Comparison of ENCODE assay signal across 8 cellular contexts in the genomic region with DNA sequence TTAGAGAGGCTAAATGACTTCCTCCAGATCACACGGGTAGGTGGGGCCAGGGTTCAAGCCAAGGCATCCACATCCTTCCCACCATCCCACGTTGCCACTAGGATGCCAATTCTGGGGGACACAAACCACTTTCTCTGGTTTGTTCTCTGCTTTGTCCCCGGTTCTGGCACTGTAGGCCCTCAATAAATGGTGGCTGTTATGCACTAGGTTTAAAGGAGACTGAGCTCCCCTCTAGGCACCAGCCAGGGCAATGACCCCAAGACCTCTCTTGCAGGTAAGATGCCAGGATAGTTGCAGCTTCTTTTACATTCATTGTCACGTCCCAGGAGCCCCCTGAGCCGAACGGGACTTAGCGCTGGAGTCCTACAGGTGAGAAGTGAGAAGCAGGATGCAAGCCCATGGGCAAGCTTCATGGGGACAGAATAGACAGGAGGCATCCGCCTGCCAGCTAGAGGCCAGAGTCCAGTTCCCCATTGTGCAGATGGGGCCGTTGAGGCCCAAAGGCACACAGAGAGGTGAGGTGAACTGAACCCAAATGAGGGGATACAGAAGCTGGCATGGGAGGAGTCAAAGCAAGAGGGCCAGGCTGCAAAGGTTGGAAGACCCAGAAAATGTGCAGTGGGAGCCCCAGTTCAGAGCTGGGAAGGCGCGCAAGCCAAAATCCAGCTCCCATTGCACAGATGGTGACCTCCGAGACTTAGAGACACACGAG. TPM values are rescaled to one million over a fixed set of nuclear protein-coding genes. Genes with fewer than 3 reads are reported as not detected.
DNase-seq lines count a peak whose midpoint lies in the region; ATAC-seq and TF ChIP-seq lines count a peak whose summit lies in the region.

No MANE protein-coding gene starts in this region.

- TF ChIP-seq CTCF in C4-2B (conservative IDR thresholded peaks at IDR 0.05) (no peak), chondrocyte (IDR thresholded peaks at IDR 0.05) (no peak)

- H3K9me3 Mint-ChIP-seq in IgD-negative memory B cell: peaks cover 0 to 2% (median 1%) of the 10 kb centered on the region in 3 donors
- H3K9me3 Mint-ChIP-seq in chondrocyte (ENCODE audit: low read depth): no peaks in the 10 kb centered on the region
- peaks cover 0 to 9% (median 0%) of the 10 kb centered on the region in 9 donors for H3K9me3 Mint-ChIP-seq in naive thymus-derived CD8-positive, alpha-beta T cell

- POLR2A ChIA-PET in naive thymus-derived CD8-positive, alpha-beta T cell (lab: Charles Lee): interaction anchor here (0.7 to 2.6 kb wide), 18 partner anchors 8 to 393 kb away, joined by 3 to 50 read pairs (median 6); a partner anchor contains a TSS

- H3K27me3 Mint-ChIP-seq in IgD-negative memory B cell (no peaks in the 10 kb centered on the region), chondrocyte (ENCODE audit: low read depth) (no peaks in the 10 kb centered on the region)
- no peaks in the 10 kb centered on the region for H3K27me3 Mint-ChIP-seq in naive thymus-derived CD8-positive, alpha-beta T cell

- H3K36me3 Mint-ChIP-seq in IgD-negative memory B cell (peaks cover 5% of the 10 kb centered on the region), chondrocyte (ENCODE audit: low read depth) (no peaks in the 10 kb centered on the region)
- peaks cover 0 to 17% (median 0%) of the 10 kb centered on the region in 3 donors for H3K36me3 Mint-ChIP-seq in naive thymus-derived CD8-positive, alpha-beta T cell

- H3K27ac ChIP-seq in C4-2B: peak overlapping the region; percentile 74

- H3K4me3 Mint-ChIP-seq in IgD-negative memory B cell (peak overlapping the region; percentile 70 to 99 (median 96)), chondrocyte (ENCODE audit: unreplicated experiment) (peak overlapping the region; percentile 82)
- H3K4me3 Mint-ChIP-seq in naive thymus-derived CD8-positive, alpha-beta T cell: peak overlapping the region; percentile 70 to 97 (median 88)

- peaks cover 8 to 11% (median 9%) of the 10 kb centered on the region in 3 donors for H3K4me1 Mint-ChIP-seq in IgD-negative memory B cell
- peaks cover 10% of the 10 kb centered on the region for H3K4me1 Mint-ChIP-seq in chondrocyte (ENCODE audit: low read depth)
- H3K4me1 Mint-ChIP-seq in naive thymus-derived CD8-positive, alpha-beta T cell: peaks cover 16 to 40% (median 29%) of the 10 kb centered on the region in 4 donors

- ATAC-seq in naive thymus-derived CD8-positive, alpha-beta T cell: no peak
- no peak for ATAC-seq in GM21367 (IDR thresholded peaks at IDR 0.05; ENCODE audit: unreplicated experiment)

- DNase-seq in chondrocyte (ENCODE audit: low spot score): no peak
- DNase-seq in naive thymus-derived CD8-positive, alpha-beta T cell: peak in 2 of 10 donors; percentile 3 to 18
- no peak for DNase-seq in NCI-H2107 treated with DMSO at 0.1 percent for 48 hours (lab: John Stamatoyannopoulos, UW; ENCODE audit: unreplicated experiment)
- DNase-seq in H4 (ENCODE audit: low spot score): no peak
- no peak for DNase-seq in NCI-H2227 treated with DMSO at 0.1 percent for 48 hours (lab: John Stamatoyannopoulos, UW)

- H3K27ac Mint-ChIP-seq in IgD-negative memory B cell (peak overlapping the region in 2 of 3 donors; percentile 85 to 99), chondrocyte (ENCODE audit: unreplicated experiment) (peak overlapping the region; percentile 27)
- H3K27ac Mint-ChIP-seq in naive thymus-derived CD8-positive, alpha-beta T cell: peak overlapping the region; percentile 76 to 98 (median 93)

RNA-seq across cellular contexts. Expression of a gene that starts 0.7 kb away (rescaled TPM):
- polyA plus RNA-seq in IgD-negative memory B cell: 16.2 TPM
- total RNA-seq in chondrocyte: 4.9 to 6.7 TPM (median 6.4 TPM) in 3 replicates
- 10 to 100 TPM; 10.7 to 12.1 TPM for total RNA-seq in naive thymus-derived CD8-positive, alpha-beta T cell
- polyA plus RNA-seq in naive thymus-derived CD8-positive, alpha-beta T cell: 10 to 100 TPM in 2 of 3 donors, 1 to 10 TPM in 1; 8.9 to 16.1 (median 16.0) TPM
- 2.5 TPM in 2 replicates for total RNA-seq in H4 (2014; rRNA removed; shearing (Covaris generic))

RNA-seq across cellular contexts. Expression of a gene that starts 12.4 kb away (rescaled TPM):
- 5.7 TPM for polyA plus RNA-seq in IgD-negative memory B cell
- 2.7 to 3.1 TPM (median 2.8 TPM) in 3 replicates for total RNA-seq in chondrocyte
- total RNA-seq in naive thymus-derived CD8-positive, alpha-beta T cell: 1 to 10 TPM; 5.2 to 6.8 TPM
- polyA plus RNA-seq in naive thymus-derived CD8-positive, alpha-beta T cell: 1 to 10 TPM in 2 of 3 donors, under 1 TPM in 1; 0.75 to 3.8 (median 1.0) TPM
- 0.68 and 0.81 TPM in 2 replicates for total RNA-seq in H4 (2014; rRNA removed; shearing (Covaris generic))

RNA-seq across cellular contexts. Expression of a gene that starts 33.2 kb away (rescaled TPM):
- polyA plus RNA-seq in IgD-negative memory B cell: 0.43 TPM
- total RNA-seq in chondrocyte: 7.5 to 17.0 TPM (median 7.6 TPM) in 3 replicates
- 1 to 10 TPM; 1.3 to 1.4 TPM for total RNA-seq in naive thymus-derived CD8-positive, alpha-beta T cell
- polyA plus RNA-seq in naive thymus-derived CD8-positive, alpha-beta T cell: under 1 TPM; 0.19 to 0.49 (median 0.34) TPM
- total RNA-seq in H4 (2014; rRNA removed; shearing (Covaris generic)): 15.1 and 17.0 TPM in 2 replicates

RNA-seq across cellular contexts. Expression of a gene that starts 45.2 kb away (rescaled TPM):
- 4.1 TPM for polyA plus RNA-seq in IgD-negative memory B cell
- total RNA-seq in chondrocyte: 23.5 to 35.5 TPM (median 32.5 TPM) in 3 replicates
- 10 to 100 TPM; 10.8 to 12.8 TPM for total RNA-seq in naive thymus-derived CD8-positive, alpha-beta T cell
- 1 to 10 TPM; 1.1 to 1.8 (median 1.4) TPM for polyA plus RNA-seq in naive thymus-derived CD8-positive, alpha-beta T cell
- total RNA-seq in H4 (2014; rRNA removed; shearing (Covaris generic)): 15.8 and 22.5 TPM in 2 replicates

RNA-seq across cellular contexts. Expression of a gene that starts 52.7 kb away (rescaled TPM):
- 12.0 TPM for polyA plus RNA-seq in IgD-negative memory B cell
- 0.60 to 2.5 TPM (median 2.3 TPM) in 3 replicates for total RNA-seq in chondrocyte
- total RNA-seq in naive thymus-derived CD8-positive, alpha-beta T cell: 1 to 10 TPM; 3.7 to 4.5 TPM
- polyA plus RNA-seq in naive thymus-derived CD8-positive, alpha-beta T cell: 1 to 10 TPM; 1.8 to 3.2 (median 1.9) TPM
- not detected in 2 replicates for total RNA-seq in H4 (2014; rRNA removed; shearing (Covaris generic))

Comparison
In these comparisons a context has a peak if more than half of its experiments do, and no peak if none do; other contexts are left out.
1. H3K27ac Mint-ChIP-seq: peak in every context shown above with its lines; median percentile 93 in naive thymus-derived CD8-positive, alpha-beta T cell; 92 in IgD-negative memory B cell; 27 in chondrocyte.